ENCODE assay signal across 11 cellular contexts in genomic region chr3:100641471-100642032, GRCh38. TPM values are rescaled to one million over a fixed set of nuclear protein-coding genes. Genes with fewer than 3 reads are reported as not detected.
DNase-seq lines count a peak whose midpoint lies in the region; ATAC-seq and TF ChIP-seq lines count a peak whose summit lies in the region.
"Had no signal": no experiment of that assay in that cellular context is flagged by ENCODE, and none has a peak within 500 bp of the region (broad histone marks: within the 10 kb centered on the region; RNA-seq: fewer than 3 reads in every experiment).

No MANE protein-coding gene starts in this region.

- H3K27ac Mint-ChIP-seq in chondrocyte (ENCODE audit: unreplicated experiment) = no peak overlapping the region
- H3K27ac Mint-ChIP-seq: immature natural killer cell had no signal

- H3K4me1 Mint-ChIP-seq in chondrocyte (ENCODE audit: low read depth) = peaks cover 11% of the 10 kb centered on the region
- H3K4me1 Mint-ChIP-seq: immature natural killer cell had no signal

- no peak for TF ChIP-seq CTCF in chondrocyte (IDR thresholded peaks at IDR 0.05)

- no peak overlapping the region for H3K4me3 Mint-ChIP-seq in chondrocyte (ENCODE audit: unreplicated experiment)
- H3K4me3 Mint-ChIP-seq: immature natural killer cell had no signal

- ATAC-seq in GM19438 (IDR thresholded peaks at IDR 0.05; ENCODE audit: low read depth, unreplicated experiment) = peak; percentile 89
- ATAC-seq in HG03060 (IDR thresholded peaks at IDR 0.05; ENCODE audit: low read depth, unreplicated experiment) = peak; percentile 78
- ATAC-seq in GM19035 (IDR thresholded peaks at IDR 0.05; ENCODE audit: unreplicated experiment) = no peak

- DNase-seq in AML-193 (lab: John Stamatoyannopoulos, UW) (peak; percentile 78 to 79), NOMO-1 treated with dmso at 0.1 percent for 144 hours (lab: John Stamatoyannopoulos, UW; ENCODE audit: unreplicated experiment) (peak; percentile 22), SW 1271 (lab: John Stamatoyannopoulos, UW) (no peak), NCI-H1105 treated with DMSO at 0.1 percent for 48 hours (lab: John Stamatoyannopoulos, UW) (no peak), chondrocyte (ENCODE audit: low spot score) (no peak)
- DNase-seq: aorta, immature natural killer cell, NCI-H345 had no signal

- H3K36me3 Mint-ChIP-seq in chondrocyte (ENCODE audit: low read depth) = no peaks in the 10 kb centered on the region
- H3K36me3 Mint-ChIP-seq: immature natural killer cell had no signal

- H3K27me3 Mint-ChIP-seq in chondrocyte (ENCODE audit: low read depth) = peaks cover 17% of the 10 kb centered on the region

- H3K9me3 Mint-ChIP-seq in chondrocyte (ENCODE audit: low read depth) = no peaks in the 10 kb centered on the region

RNA-seq across cellular contexts. Expression of gene ADGRG7, which starts 32.2 kb away (rescaled TPM):
- not detected in 3 replicates for total RNA-seq in chondrocyte

Comparison
In these comparisons a context has a peak if more than half of its experiments do, and no peak if none do; other contexts are left out.
1. DNase-seq: peak in AML-193 (2 of 2) and NOMO-1 treated with dmso at 0.1 percent for 144 hours (single experiment); none in SW 1271 (0 of 2), NCI-H1105 treated with DMSO at 0.1 percent for 48 hours (single experiment) and chondrocyte (single experiment).